ENCODE assay signal across 17 cellular contexts in genomic region chr3:192889694-192890093, GRCh38. TPM values are rescaled to one million over a fixed set of nuclear protein-coding genes. Genes with fewer than 3 reads are reported as not detected.
DNase-seq lines count a peak whose midpoint lies in the region; ATAC-seq and TF ChIP-seq lines count a peak whose summit lies in the region.
"Had no signal": no experiment of that assay in that cellular context is flagged by ENCODE, and none has a peak within 500 bp of the region (broad histone marks: within the 10 kb centered on the region; RNA-seq: fewer than 3 reads in every experiment).

No MANE protein-coding gene starts in this region.

- no peak for TF ChIP-seq EP300 in gastroesophageal sphincter (IDR thresholded peaks at IDR 0.05)

- peak overlapping the region; percentile 68 for H3K27ac ChIP-seq in CD4-positive, alpha-beta memory T cell (ENCODE audit: low read depth, low read length)
- H3K27ac ChIP-seq in HUES64 (ENCODE audit: low read depth, low read length): peak overlapping the region; percentile 65
- H3K27ac ChIP-seq in mammary epithelial cell (ENCODE audit: insufficient read depth, low read depth, low read length): peak overlapping the region; percentile 1
- H3K27ac ChIP-seq in mesodermal cell (ENCODE audit: low read depth, low read length, severe bottlenecking): peak overlapping the region; percentile 86
- peak overlapping the region in 1 of 4 donors; percentile 62 for H3K27ac ChIP-seq in gastroesophageal sphincter
- H3K27ac ChIP-seq: BLaER1, dorsolateral prefrontal cortex, psoas muscle had no signal

- dilution Hi-C loops in mammary epithelial cell (cut with HindIII; ENCODE audit: low sequenced_read_pairs): no loop called here

- H3K27ac Mint-ChIP-seq in CD4-positive, alpha-beta memory T cell: peak overlapping the region; percentile 35 to 86 (median 58)
- H3K27ac Mint-ChIP-seq: activated CD4-positive, alpha-beta T cell treated with anti-CD3 and anti-CD28 coated beads for 36 hours; immature natural killer cell had no signal

- no peak for ATAC-seq in gastroesophageal sphincter
- ATAC-seq: activated CD4-positive, alpha-beta T cell treated with anti-CD3 and anti-CD28 coated beads for 36 hours; psoas muscle had no signal

- peak overlapping the region in 3 of 8 donors; percentile 2 to 45 (median 3) for H3K4me3 Mint-ChIP-seq in CD4-positive, alpha-beta memory T cell
- H3K4me3 Mint-ChIP-seq: activated CD4-positive, alpha-beta T cell treated with anti-CD3 and anti-CD28 coated beads for 36 hours; immature natural killer cell had no signal

- H3K9ac ChIP-seq in HUES64 (ENCODE audit: low read depth, low read length) (peak overlapping the region; percentile 29; the same call in 1 of the 2 replicates), mammary epithelial cell (ENCODE audit: insufficient read depth, low read length) (no peak overlapping the region)
- H3K9ac ChIP-seq: BLaER1 had no signal

- no peak for TF ChIP-seq POLR2A in gastroesophageal sphincter (IDR thresholded peaks at IDR 0.05)

- H3K4me1 ChIP-seq in CD4-positive, alpha-beta memory T cell (ENCODE audit: insufficient read depth, low read length): peaks cover 84% of the 10 kb centered on the region
- H3K4me1 ChIP-seq in HUES64 (ENCODE audit: insufficient read depth, low read length): peaks cover 76% of the 10 kb centered on the region
- H3K4me1 ChIP-seq in mammary epithelial cell (ENCODE audit: insufficient read depth, low read length): peaks cover 46% of the 10 kb centered on the region
- H3K4me1 ChIP-seq in mesodermal cell (ENCODE audit: control insufficient read depth, insufficient read depth, low read length, poor library complexity, severe bottlenecking): peaks cover 33% of the 10 kb centered on the region
- peaks cover 6 to 58% (median 12%) of the 10 kb centered on the region in 3 donors for H3K4me1 ChIP-seq in gastroesophageal sphincter
- H3K4me1 ChIP-seq: BLaER1, psoas muscle had no signal

- no peaks in the 10 kb centered on the region for H3K9me3 Mint-ChIP-seq in CD4-positive, alpha-beta memory T cell

- H4K20me1 ChIP-seq in mammary epithelial cell (ENCODE audit: insufficient read depth, low read length): no peaks in the 10 kb centered on the region
- H4K20me1 ChIP-seq: BLaER1 had no signal

- peaks cover 16 to 80% (median 51%) of the 10 kb centered on the region in 4 donors for H3K4me1 Mint-ChIP-seq in CD4-positive, alpha-beta memory T cell

- H3K27me3 Mint-ChIP-seq in CD4-positive, alpha-beta memory T cell: no peaks in the 10 kb centered on the region

- intact Hi-C loops in CD4-positive, alpha-beta memory T cell (cut with micrococcal nuclease): loop anchor here (5.0 kb wide), 1 partner anchor 72 kb away; no protein-coding TSS in a partner anchor
- intact Hi-C loops in mammary epithelial cell (cut with micrococcal nuclease): no loop called here

- no peaks in the 10 kb centered on the region for H3K36me3 Mint-ChIP-seq in CD4-positive, alpha-beta memory T cell
- H3K36me3 Mint-ChIP-seq: immature natural killer cell had no signal

- no peak overlapping the region for H2AFZ ChIP-seq in mammary epithelial cell (ENCODE audit: low read depth, low read length)

- WGBS in HUES64: 92% methylated on average over 3 of the region's 3 CpGs
- 39% methylated on average over 3 of the region's 3 CpGs for WGBS in mammary epithelial cell (ENCODE audit: low coverage, missing lambda C conversion rate)
- no CpG with 5 or more reads among the region's 3 CpGs for WGBS in mesodermal cell (ENCODE audit: insufficient coverage in 2 of 2), 2 experiments
- WGBS in gastroesophageal sphincter (ENCODE audit: low coverage in 1 of 2), 2 donors: 29 to 31% methylated on average over 3 of the region's 3 CpGs

- H3K4me3 ChIP-seq in CD4-positive, alpha-beta memory T cell (ENCODE audit: low read length in 2 of 2): no peak overlapping the region
- H3K4me3 ChIP-seq in HUES64 (ENCODE audit: low read length) (no peak overlapping the region), mammary epithelial cell (replicated peaks in 1 of 3; ENCODE audit: insufficient read depth in 1 of 3, low read depth in 2 of 3, low read length in 3 of 3) (no peak overlapping the region), mesodermal cell (ENCODE audit: extremely low read depth, insufficient read depth, low read length, poor library complexity, severe bottlenecking) (no peak overlapping the region), gastroesophageal sphincter (no peak overlapping the region)
- H3K4me3 ChIP-seq: BLaER1, dorsolateral prefrontal cortex, MG63, psoas muscle, tibial nerve had no signal

- H3K27me3 ChIP-seq in CD4-positive, alpha-beta memory T cell (ENCODE audit: insufficient read depth, low read length): no peaks in the 10 kb centered on the region
- H3K27me3 ChIP-seq in HUES64 (ENCODE audit: insufficient read depth, low read length) (no peaks in the 10 kb centered on the region), mammary epithelial cell (ENCODE audit: insufficient read depth, low read length) (no peaks in the 10 kb centered on the region), gastroesophageal sphincter (no peaks in the 10 kb centered on the region)
- H3K27me3 ChIP-seq: BLaER1, dorsolateral prefrontal cortex, MG63, tibial nerve had no signal

- no peak for DNase-seq in CD4-positive, alpha-beta memory T cell
- DNase-seq in mammary epithelial cell (no peak), NCI-H748 treated with DMSO at 0.1 percent for 48 hours (lab: John Stamatoyannopoulos, UW) (no peak), NCI-H2196 (lab: John Stamatoyannopoulos, UW; ENCODE audit: unreplicated experiment) (no peak), MV-4-11 (lab: John Stamatoyannopoulos, UW) (no peak)
- DNase-seq: activated CD4-positive, alpha-beta T cell treated with anti-CD3 and anti-CD28 coated beads for 36 hours; DMS79 treated with DMSO at 0.1 percent for 48 hours; dorsolateral prefrontal cortex; immature natural killer cell; NCI-H2081 treated with DMSO at 0.1 percent for 48 hours; psoas muscle had no signal

- no peaks in the 10 kb centered on the region for H3K9me3 ChIP-seq in CD4-positive, alpha-beta memory T cell (ENCODE audit: control insufficient read depth in 1 of 2, low read length in 2 of 2)
- H3K9me3 ChIP-seq in HUES64 (ENCODE audit: insufficient read depth, low read depth, low read length) (no peaks in the 10 kb centered on the region), mammary epithelial cell (replicated peaks; ENCODE audit: insufficient read depth, low read length) (no peaks in the 10 kb centered on the region), mesodermal cell (ENCODE audit: control insufficient read depth, low read length) (no peaks in the 10 kb centered on the region), gastroesophageal sphincter (no peaks in the 10 kb centered on the region)
- H3K9me3 ChIP-seq: BLaER1, MG63, psoas muscle, tibial nerve had no signal

- H3K36me3 ChIP-seq in CD4-positive, alpha-beta memory T cell (ENCODE audit: insufficient read depth, low read length): no peaks in the 10 kb centered on the region
- H3K36me3 ChIP-seq in HUES64 (ENCODE audit: insufficient read depth, low read length) (no peaks in the 10 kb centered on the region), mammary epithelial cell (ENCODE audit: insufficient read depth, low read length) (no peaks in the 10 kb centered on the region), mesodermal cell (ENCODE audit: control insufficient read depth, insufficient read depth, low read length) (no peaks in the 10 kb centered on the region), gastroesophageal sphincter (no peaks in the 10 kb centered on the region)
- H3K36me3 ChIP-seq: BLaER1, MG63, tibial nerve had no signal

- POLR2A ChIA-PET in CD4-positive, alpha-beta memory T cell (lab: Charles Lee; ENCODE audit: partially characterized antibody): interaction anchor here (2.7 to 2.8 kb wide), 2 partner anchors 9 to 28 kb away, joined by 10 to 17 read pairs; partner anchors contain the start of gene MB21D2

- in situ Hi-C loops in mammary epithelial cell (cut with MboI; ENCODE audit: low sequenced_read_pairs in 2 of 2): no loop called here

- BruUV-seq in mammary epithelial cell (replicated peaks; lab: Mats Ljungman, UMichigan): no TSS peak

- H3K4me2 ChIP-seq in mammary epithelial cell (ENCODE audit: insufficient read depth, low read depth, low read length): peak overlapping the region; percentile 61
- H3K4me2 ChIP-seq: BLaER1 had no signal

- no peak for TF ChIP-seq CTCF in mammary epithelial cell (conservative IDR thresholded peaks at IDR 0.05 in 1 of 2, IDR thresholded peaks at IDR 0.05 in 1 of 2; ENCODE audit: extremely low read depth in 1 of 2, insufficient read depth in 1 of 2, low read depth in 1 of 2, low read length in 2 of 2)
- no peak for TF ChIP-seq CTCF in gastroesophageal sphincter (IDR thresholded peaks at IDR 0.05)

- H3K79me2 ChIP-seq in mammary epithelial cell (ENCODE audit: insufficient read depth, low read length): peaks cover 40% of the 10 kb centered on the region

- CTCF ChIA-PET in CD4-positive, alpha-beta memory T cell (lab: Charles Lee; ENCODE audit: partially characterized antibody): interaction anchor here (0.6 to 0.9 kb wide), 2 partner anchors 28 to 138 kb away, joined by 3 to 4 read pairs; partner anchors contain the start of gene MB21D2
- CTCF ChIA-PET in mammary epithelial cell (lab: Charles Lee; ENCODE audit: low non-redundant PET): interaction anchor here (0.6 kb wide), 1 partner anchor 29 kb away, joined by 13 read pairs; no protein-coding TSS in a partner anchor

RNA-seq across cellular contexts. Expression of gene MB21D2, which starts 28.0 kb away (rescaled TPM):
- 1 to 10 TPM; 3.4 to 3.5 TPM for total RNA-seq in CD4-positive, alpha-beta memory T cell
- polyA plus RNA-seq in CD4-positive, alpha-beta memory T cell: 10 to 100 TPM in 1 of 2 donors, 1 to 10 TPM in 1; 8.6 to 17.1 TPM
- 15.0 TPM for polyA plus RNA-seq in HUES64 (2013, experiment 1 of 2)
- polyA plus RNA-seq in HUES64 (2013, experiment 2 of 2): 13.4 TPM
- total RNA-seq in mammary epithelial cell (1 to 10 TPM; 5.2 to 7.8 TPM), gastroesophageal sphincter (10 to 100 TPM in 1 of 4 donors, 1 to 10 TPM in 3; 7.0 to 11.5 (median 9.3) TPM)
- 4.7 TPM for polyA plus RNA-seq in mammary epithelial cell
- 4.9 TPM for polyA minus RNA-seq in mammary epithelial cell
- 3.3 TPM for polyA plus RNA-seq in mesodermal cell (2013, experiment 1 of 2)
- polyA plus RNA-seq in mesodermal cell (2013, experiment 2 of 2): 3.2 TPM
